In genomic region chr12:43914923-43915468, GRCh38 we compare ENCODE assay signal across 12 cellular contexts.
A peak's percentile ranks its signal among the peaks of the same experiment; 100 is the strongest.
DNase-seq lines count a peak whose midpoint lies in the region; FAIRE-seq and TF ChIP-seq lines count a peak whose summit lies in the region.
"Had no signal": no experiment of that assay in that cellular context is flagged by ENCODE, and none has a peak within 500 bp of the region (broad histone marks: within the 10 kb centered on the region; RNA-seq: fewer than 3 reads in every experiment).

No MANE protein-coding gene starts in this region.

- no peaks in the 10 kb centered on the region for H3K9me3 ChIP-seq in small intestine (ENCODE audit: control insufficient read depth, low read depth)
- H3K9me3 ChIP-seq: vagina had no signal

- FAIRE-seq in small intestine (lab: Jason Lieb, UNC): no peak

- no peaks in the 10 kb centered on the region for H3K27me3 ChIP-seq in small intestine (ENCODE audit: control insufficient read depth in 2 of 2, insufficient read depth in 2 of 2, low read length in 2 of 2)
- H3K27me3 ChIP-seq: vagina had no signal

- H3K27ac ChIP-seq in small intestine (ENCODE audit: low read depth in 1 of 2, low read length in 1 of 2): no peak overlapping the region
- H3K27ac ChIP-seq: vagina had no signal

- 80 to 92% (median 85%) methylated on average over 3 of the region's 3 CpGs for WGBS in small intestine, 3 donors

- no peak overlapping the region for H3K4me3 ChIP-seq in LNCaP clone FGC (ENCODE audit: low read depth, low read length)
- no peak overlapping the region for H3K4me3 ChIP-seq in epithelial cell of proximal tubule (ENCODE audit: low read depth, low read length)
- H3K4me3 ChIP-seq in small intestine (ENCODE audit: low read depth in 1 of 2, low read length in 2 of 2): no peak overlapping the region
- H3K4me3 ChIP-seq: vagina had no signal

- no peaks in the 10 kb centered on the region for H3K36me3 ChIP-seq in small intestine (ENCODE audit: control insufficient read depth in 2 of 2, insufficient read depth in 2 of 2, low read length in 2 of 2)
- H3K36me3 ChIP-seq: vagina had no signal

- DNase-seq in NOMO-1 treated with DMSO at 0.1 percent for 48 hours (lab: John Stamatoyannopoulos, UW; ENCODE audit: unreplicated experiment) (peak; percentile 2), NOMO-1 (lab: John Stamatoyannopoulos, UW; ENCODE audit: unreplicated experiment in 2 of 2) (no peak), LNCaP clone FGC (ENCODE audit: low read depth) (no peak), epithelial cell of proximal tubule (ENCODE audit: low read depth) (no peak), small intestine (peak; percentile 8), NCI-H526 treated with DMSO at 0.1 percent for 48 hours (lab: John Stamatoyannopoulos, UW) (no peak), EL (no peak)
- DNase-seq in stimulated activated CD4-positive, alpha-beta T cell treated with anti-CD3 and anti-CD28 coated beads, Interleukin-12 subunit alpha, Interleukin-12 subunit beta, amount 100 ng/mL, for 4 hours: no peak
- DNase-seq: activated naive CD8-positive, alpha-beta T cell treated with anti-CD3 and anti-CD28 coated beads, Interleukin-2, amount 10 ng/mL, durations not matched to agents 7 days and 5 days; C1 segment of cervical spinal cord; NCI-H2029 had no signal

- H3K4me1 ChIP-seq in small intestine (ENCODE audit: control insufficient read depth in 2 of 2, insufficient read depth in 1 of 2, low read depth in 1 of 2, low read length in 1 of 2): no peaks in the 10 kb centered on the region
- H3K4me1 ChIP-seq: vagina had no signal

- peak; percentile 65 for TF ChIP-seq CTCF in LNCaP clone FGC (IDR thresholded peaks at IDR 0.05; ENCODE audit: control insufficient read depth, extremely low read depth, insufficient read depth)
- peak; percentile 39 for TF ChIP-seq CTCF in epithelial cell of proximal tubule (conservative IDR thresholded peaks at IDR 0.05; ENCODE audit: low read depth, low read length)

Comparison
In these comparisons a context has a peak if more than half of its experiments do, and no peak if none do; other contexts are left out.
1. DNase-seq: peak in NOMO-1 treated with DMSO at 0.1 percent for 48 hours (single experiment) and small intestine (single experiment); none in NOMO-1 (0 of 2), LNCaP clone FGC (single experiment), epithelial cell of proximal tubule (single experiment), NCI-H526 treated with DMSO at 0.1 percent for 48 hours (single experiment), EL (single experiment) and stimulated activated CD4-positive, alpha-beta T cell treated with anti-CD3 and anti-CD28 coated beads, Interleukin-12 subunit alpha, Interleukin-12 subunit beta, amount 100 ng/mL, for 4 hours (single experiment).